ENCODE assay signal across 19 cellular contexts in genomic region chr3:66083961-66084270, GRCh38.
"Had no signal": no experiment of that assay in that cellular context is flagged by ENCODE, and none has a peak within 500 bp of the region (broad histone marks: within the 10 kb centered on the region; RNA-seq: fewer than 3 reads in every experiment).

No MANE protein-coding gene starts in this region.

- DNase-seq: activated CD4-positive, alpha-beta T cell treated with anti-CD3 and anti-CD28 coated beads for 1 hour; activated T-cell treated with anti-CD3 and anti-CD28 coated beads, Interleukin-2, amount 50 U/mL, for 1 hour; aorta; caudate nucleus; effector CD4-positive, alpha-beta T cell; erythroblast; foreskin melanocyte; hypothalamus; lower lobe of right lung; mesendoderm; naive B cell; stimulated activated CD4-positive, alpha-beta T cell treated with anti-CD3 and anti-CD28 coated beads, Interleukin-4, amount 100 ng/mL, for 24 hours; stimulated activated naive CD4-positive, alpha-beta T cell treated with Interleukin-2 at 50 U/mL for 16 hours; upper lobe of left lung had no signal

- H3K4me3 ChIP-seq: lower lobe of right lung, prostate gland, thoracic aorta, upper lobe of left lung had no signal

- H3K9me3 ChIP-seq: lower lobe of right lung, prostate gland, thoracic aorta, upper lobe of left lung had no signal

- H3K4me1 Mint-ChIP-seq: naive B cell had no signal

- ATAC-seq: activated naive CD4-positive, alpha-beta T cell treated with anti-CD3 and anti-CD28 coated beads, Interleukin-2, amount 50 U/mL, for 72 hours; lower lobe of right lung had no signal

- H3K36me3 Mint-ChIP-seq: activated naive CD4-positive, alpha-beta T cell treated with anti-CD3 and anti-CD28 coated beads, Interleukin-2, amount 50 U/mL, for 72 hours; brain; naive B cell had no signal

- H3K27me3 Mint-ChIP-seq: dendritic cell treated with granulocyte-macrophage colony-stimulating factor and Interleukin-4, amounts not matched to agents 40 ng/mL and 50 ng/mL, for 4 days; naive B cell had no signal

- H3K27ac Mint-ChIP-seq: activated naive CD4-positive, alpha-beta T cell treated with anti-CD3 and anti-CD28 coated beads, Interleukin-2, amount 50 U/mL, for 72 hours; brain; dendritic cell treated with granulocyte-macrophage colony-stimulating factor and Interleukin-4, amounts not matched to agents 40 ng/mL and 50 ng/mL, for 4 days; naive B cell had no signal

- H3K36me3 ChIP-seq: lower lobe of right lung, prostate gland, thoracic aorta, upper lobe of left lung had no signal

- H3K4me1 ChIP-seq: lower lobe of right lung, prostate gland, upper lobe of left lung had no signal

- H3K27me3 ChIP-seq: upper lobe of left lung had no signal

- H3K27ac ChIP-seq: lower lobe of right lung, prostate gland, thoracic aorta, upper lobe of left lung had no signal

- H3K4me3 Mint-ChIP-seq: brain; dendritic cell treated with granulocyte-macrophage colony-stimulating factor and Interleukin-4, amounts not matched to agents 40 ng/mL and 50 ng/mL, for 4 days; naive B cell had no signal

- H3K9me3 Mint-ChIP-seq: activated naive CD4-positive, alpha-beta T cell treated with anti-CD3 and anti-CD28 coated beads, Interleukin-2, amount 50 U/mL, for 72 hours; dendritic cell treated with granulocyte-macrophage colony-stimulating factor and Interleukin-4, amounts not matched to agents 40 ng/mL and 50 ng/mL, for 4 days had no signal
